1 cellular context compared by ENCODE assay signal in the genomic region with DNA sequence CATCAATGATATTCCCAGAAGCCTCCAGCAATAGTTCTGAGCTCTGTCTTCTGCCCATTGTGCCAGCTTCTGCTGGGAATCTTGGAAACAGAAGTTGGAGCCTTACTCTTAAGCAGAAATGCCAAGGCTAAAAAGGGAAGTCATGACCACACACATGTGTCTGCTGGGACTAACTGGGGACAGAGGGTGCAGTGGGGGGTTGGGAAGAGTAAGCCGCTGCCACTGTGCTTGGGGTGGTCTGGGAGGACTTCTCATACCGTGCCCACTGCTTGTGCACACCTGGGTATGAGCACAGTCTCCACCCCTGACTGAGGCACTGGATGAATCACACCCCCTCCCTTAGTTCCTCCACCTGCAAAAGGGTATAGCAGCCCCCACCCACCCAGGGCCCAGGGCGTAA.
TF ChIP-seq lines count a peak whose summit lies in the region.

No MANE protein-coding gene starts in this region.

TF ChIP-seq in K562, 482 proteins besides CTCF, POLR2A, EP300 and RAD21:
- TF ChIP-seq SPI1 (IDR thresholded peaks at IDR 0.05; ENCODE audit: borderline replicate concordance, low read depth, low read length) (peak; percentile 37; the same call in 1 of the 2 replicates), ZSCAN29 (IDR thresholded peaks at IDR 0.05) (no peak)
